Comparison of ENCODE assay signal across 8 cellular contexts in the genomic region with DNA sequence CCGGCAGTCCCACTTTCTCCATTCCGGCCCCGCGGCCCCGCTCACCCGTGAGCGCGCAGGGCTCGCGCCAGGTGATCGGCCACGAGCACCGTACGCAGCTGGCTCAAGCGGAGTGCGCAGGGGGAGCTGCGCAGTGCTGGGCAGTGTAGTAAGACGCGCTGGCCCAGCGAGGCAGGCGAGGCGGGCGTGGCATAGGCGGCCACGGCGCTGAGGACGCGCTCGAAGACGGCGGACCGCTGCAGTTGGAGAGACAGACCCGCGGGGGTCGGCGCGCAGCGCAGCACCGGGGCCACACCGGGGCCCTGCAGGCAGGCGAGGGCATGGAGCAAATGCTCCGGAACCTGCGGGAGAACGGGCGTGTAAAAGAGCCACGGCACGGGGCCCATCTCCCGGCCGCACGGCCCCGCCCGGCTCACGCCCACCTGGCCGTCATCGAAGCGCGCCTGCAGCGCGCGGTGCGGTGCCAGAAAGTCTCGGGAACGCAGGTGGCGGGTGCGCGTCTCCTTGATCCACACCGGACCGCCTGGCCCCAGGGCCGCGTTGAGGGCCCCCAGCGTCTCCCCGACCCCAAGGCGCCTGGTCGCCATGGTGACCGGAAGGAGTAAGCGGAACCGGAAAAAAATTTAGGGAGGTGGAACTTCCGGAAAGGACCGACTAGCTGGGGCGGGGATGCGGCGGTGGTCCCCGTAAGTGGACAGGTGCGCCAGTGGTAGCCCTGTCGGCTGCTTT. TPM values are rescaled to one million over a fixed set of nuclear protein-coding genes. Genes with fewer than 3 reads are reported as not detected.
A peak's percentile ranks its signal among the peaks of the same experiment; 100 is the strongest.
DNase-seq lines count a peak whose midpoint lies in the region; ATAC-seq and TF ChIP-seq lines count a peak whose summit lies in the region.

A gene with protein sequence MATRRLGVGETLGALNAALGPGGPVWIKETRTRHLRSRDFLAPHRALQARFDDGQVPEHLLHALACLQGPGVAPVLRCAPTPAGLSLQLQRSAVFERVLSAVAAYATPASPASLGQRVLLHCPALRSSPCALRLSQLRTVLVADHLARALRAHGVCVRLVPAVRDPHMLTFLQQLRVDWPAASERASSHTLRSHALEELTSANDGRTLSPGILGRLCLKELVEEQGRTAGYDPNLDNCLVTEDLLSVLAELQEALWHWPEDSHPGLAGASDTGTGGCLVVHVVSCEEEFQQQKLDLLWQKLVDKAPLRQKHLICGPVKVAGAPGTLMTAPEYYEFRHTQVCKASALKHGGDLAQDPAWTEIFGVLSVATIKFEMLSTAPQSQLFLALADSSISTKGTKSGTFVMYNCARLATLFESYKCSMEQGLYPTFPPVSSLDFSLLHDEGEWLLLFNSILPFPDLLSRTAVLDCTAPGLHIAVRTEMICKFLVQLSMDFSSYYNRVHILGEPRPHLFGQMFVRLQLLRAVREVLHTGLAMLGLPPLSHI (minus strand): TSS at position 603 of the 729 bp plus-strand sequence. CDS start 16 bp downstream, at position 587.

- CTCF ChIA-PET in naive thymus-derived CD4-positive, alpha-beta T cell (lab: Charles Lee) = interaction anchor here (1.0 to 1.6 kb wide), 3 partner anchors 11 to 30 kb away, joined by 3 to 9 read pairs (median 4); a partner anchor contains a TSS

- H3K4me3 ChIP-seq in fibroblast of pulmonary artery (replicated peaks; ENCODE audit: low read depth, low read length) = peak within 1 kb of the TSS; percentile 77
- peak within 1 kb of the TSS; percentile 84 for H3K4me3 ChIP-seq in naive thymus-derived CD4-positive, alpha-beta T cell (ENCODE audit: low read length)
- peak within 1 kb of the TSS; percentile 56 for H3K4me3 ChIP-seq in thymus (ENCODE audit: low read length)

- no peaks in the 10 kb centered on the region for H3K9me3 ChIP-seq in naive thymus-derived CD4-positive, alpha-beta T cell (ENCODE audit: control insufficient read depth in 2 of 3, low read length in 3 of 3)
- no peaks in the 10 kb centered on the region for H3K9me3 ChIP-seq in thymus (ENCODE audit: control insufficient read depth)

- peak within 1 kb of the TSS; percentile 88 to 98 (median 96) for H3K4me3 Mint-ChIP-seq in naive thymus-derived CD4-positive, alpha-beta T cell

- peaks cover 0 to 16% (median 3%) of the 10 kb centered on the region in 5 donors for H3K36me3 Mint-ChIP-seq in naive thymus-derived CD4-positive, alpha-beta T cell

- H3K27ac ChIP-seq in naive thymus-derived CD4-positive, alpha-beta T cell (ENCODE audit: low read depth, low read length) = peak within 1 kb of the TSS; percentile 83
- peak within 1 kb of the TSS; percentile 86 for H3K27ac ChIP-seq in thymus (ENCODE audit: low read depth)

- TF ChIP-seq POLR2A in Raji (IDR thresholded peaks at IDR 0.05; ENCODE audit: insufficient read depth, low read depth, low read length) = peak; percentile 88

- peaks cover 15 to 42% (median 36%) of the 10 kb centered on the region in 7 donors for H3K4me1 Mint-ChIP-seq in naive thymus-derived CD4-positive, alpha-beta T cell

- POLR2A ChIA-PET in naive thymus-derived CD4-positive, alpha-beta T cell (lab: Charles Lee) = interaction anchor here (0.5 to 11.9 kb wide), 10 partner anchors 7 to 301 kb away, joined by 3 to 247 read pairs (median 4); a partner anchor contains a TSS

- peaks cover 25 to 27% of the 10 kb centered on the region in 2 donors for H3K4me1 ChIP-seq in naive thymus-derived CD4-positive, alpha-beta T cell (ENCODE audit: control insufficient read depth in 2 of 2, insufficient read depth in 2 of 2, low read length in 2 of 2)
- peaks cover 11% of the 10 kb centered on the region for H3K4me1 ChIP-seq in thymus (ENCODE audit: control insufficient read depth, insufficient read depth, low read length)

- no peak for TF ChIP-seq CTCF in fibroblast of pulmonary artery (IDR thresholded peaks at IDR 0.05; ENCODE audit: low read length, missing control alignments)

- intact Hi-C loops in naive thymus-derived CD4-positive, alpha-beta T cell (cut with micrococcal nuclease) = no loop called here

- H3K27ac Mint-ChIP-seq in naive thymus-derived CD4-positive, alpha-beta T cell = peak within 1 kb of the TSS; percentile 71 to 98 (median 93)

- whole genome bisulfite sequencing in thymus = under 1% methylated on average over 85 of the region's 85 CpGs

- peaks cover 0 to 2% (median 0%) of the 10 kb centered on the region in 5 donors for H3K27me3 Mint-ChIP-seq in naive thymus-derived CD4-positive, alpha-beta T cell

- no peaks in the 10 kb centered on the region for H3K27me3 ChIP-seq in naive thymus-derived CD4-positive, alpha-beta T cell (ENCODE audit: control insufficient read depth in 2 of 2, insufficient read depth in 2 of 2, low read length in 2 of 2)
- no peaks in the 10 kb centered on the region for H3K27me3 ChIP-seq in thymus (ENCODE audit: control insufficient read depth, insufficient read depth)

- peak; percentile 7 for ATAC-seq in naive thymus-derived CD4-positive, alpha-beta T cell
- no peak for ATAC-seq in HG03520 (IDR thresholded peaks at IDR 0.05; ENCODE audit: unreplicated experiment)

- H3K9me3 Mint-ChIP-seq in naive thymus-derived CD4-positive, alpha-beta T cell = no peaks in the 10 kb centered on the region

- H3K36me3 ChIP-seq in naive thymus-derived CD4-positive, alpha-beta T cell (ENCODE audit: control insufficient read depth in 2 of 3, insufficient read depth in 3 of 3, low read length in 3 of 3) = peaks cover 0 to 45% (median 2%) of the 10 kb centered on the region in 3 experiments
- H3K36me3 ChIP-seq in thymus (ENCODE audit: control insufficient read depth, insufficient read depth) = peaks cover 35% of the 10 kb centered on the region

- DNase-seq in COR-L47 (lab: John Stamatoyannopoulos, UW) = peak; percentile 53
- DNase-seq in HuH-7.5 (ENCODE audit: low spot score) = peak; percentile 85
- DNase-seq in activated effector memory CD4-positive, alpha-beta T cell treated with Interleukin-2 at 50 U/mL for 16 hours = peak; percentile 43
- peak; percentile 53 for DNase-seq in fibroblast of pulmonary artery (ENCODE audit: low read depth)
- peak in 8 of 9 donors; percentile 55 to 75 (median 64) for DNase-seq in naive thymus-derived CD4-positive, alpha-beta T cell

RNA-seq across cellular contexts. Expression of the gene that starts here (rescaled TPM):
- 10 to 100 TPM; 18.9 to 28.6 (median 24.1) TPM for total RNA-seq in naive thymus-derived CD4-positive, alpha-beta T cell
- polyA plus RNA-seq in naive thymus-derived CD4-positive, alpha-beta T cell = 10 to 100 TPM; 24.2 to 24.6 TPM
- polyA plus RNA-seq in thymus = 35.0 TPM
